Comparison of ENCODE assay signal across 14 cellular contexts in genomic region chr9:129222691-129223218, GRCh38.
"Had no signal": no experiment of that assay in that cellular context is flagged by ENCODE, and none has a peak within 500 bp of the region (broad histone marks: within the 10 kb centered on the region; RNA-seq: fewer than 3 reads in every experiment).

No MANE protein-coding gene starts in this region.

- H3K4me3 Mint-ChIP-seq: activated naive CD4-positive, alpha-beta T cell treated with anti-CD3 and anti-CD28 coated beads, Interleukin-2, amount 50 U/mL, for 24 hours; memory B cell; T-helper 2 cell treated with Interferon-gamma antibody and Interleukin-4, amounts not matched to agents 5 μg/mL and 100 μg/mL, for 36 hours had no signal

- H3K27ac ChIP-seq: epithelial cell of prostate, left lung, pancreas, tibial artery had no signal

- DNase-seq: activated effector memory CD4-positive, alpha-beta T cell treated with anti-CD3 and anti-CD28 coated beads, Interleukin-2, amount 50 U/mL, for 16 hours; activated T-cell treated with anti-CD3 and anti-CD28 coated beads, Interleukin-2, amount 50 U/mL, for 48 hours; dermis blood vessel endothelial cell; foreskin melanocyte; islet precursor cell; stimulated activated naive CD4-positive, alpha-beta T cell; tibial artery; uterus had no signal

- H3K27me3 Mint-ChIP-seq: activated naive CD4-positive, alpha-beta T cell treated with anti-CD3 and anti-CD28 coated beads, Interleukin-2, amount 50 U/mL, for 24 hours had no signal

- H3K36me3 ChIP-seq: left lung, pancreas, tibial artery, uterus had no signal

- ATAC-seq: pancreas had no signal

- H3K4me1 ChIP-seq: pancreas had no signal

- H3K27me3 ChIP-seq: left lung, pancreas, tibial artery, uterus had no signal

- H3K9me3 ChIP-seq: left lung, pancreas, tibial artery, uterus had no signal

- H3K36me3 Mint-ChIP-seq: activated naive CD4-positive, alpha-beta T cell treated with anti-CD3 and anti-CD28 coated beads, Interleukin-2, amount 50 U/mL, for 24 hours; memory B cell had no signal

- H3K27ac Mint-ChIP-seq: activated naive CD4-positive, alpha-beta T cell treated with anti-CD3 and anti-CD28 coated beads, Interleukin-2, amount 50 U/mL, for 24 hours; memory B cell; T-helper 2 cell treated with Interferon-gamma antibody and Interleukin-4, amounts not matched to agents 5 μg/mL and 100 μg/mL, for 36 hours had no signal

- H3K9me3 Mint-ChIP-seq: activated naive CD4-positive, alpha-beta T cell treated with anti-CD3 and anti-CD28 coated beads, Interleukin-2, amount 50 U/mL, for 24 hours; memory B cell; T-helper 2 cell treated with Interferon-gamma antibody and Interleukin-4, amounts not matched to agents 5 μg/mL and 100 μg/mL, for 36 hours had no signal

- H3K4me3 ChIP-seq: left lung, pancreas, tibial artery, uterus had no signal
